9 cellular contexts compared by ENCODE assay signal in the genomic region with DNA sequence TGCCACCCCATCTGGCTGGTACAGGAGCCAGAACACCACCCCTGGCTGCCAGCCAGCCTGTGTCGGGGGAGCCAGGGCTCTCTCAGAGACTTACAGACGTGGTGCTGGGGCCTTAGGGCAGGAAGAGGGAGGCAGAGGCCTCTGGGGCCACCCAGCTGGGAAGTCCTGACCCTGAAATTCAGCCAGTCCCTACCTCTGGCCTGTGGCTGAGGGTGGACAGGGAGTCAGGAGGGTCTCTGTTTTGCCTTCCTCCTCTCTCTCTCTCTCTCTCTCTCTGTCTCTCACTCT. TPM values are rescaled to one million over a fixed set of nuclear protein-coding genes. Genes with fewer than 3 reads are reported as not detected.
DNase-seq lines count a peak whose midpoint lies in the region; ATAC-seq and TF ChIP-seq lines count a peak whose summit lies in the region.
"Had no signal": no experiment of that assay in that cellular context is flagged by ENCODE, and none has a peak within 500 bp of the region (broad histone marks: within the 10 kb centered on the region; RNA-seq: fewer than 3 reads in every experiment).

No MANE protein-coding gene starts in this region.

- peaks cover 22 to 68% (median 36%) of the 10 kb centered on the region in 3 donors for H3K4me1 ChIP-seq in gastroesophageal sphincter

- no peak for TF ChIP-seq CTCF in gastroesophageal sphincter (IDR thresholded peaks at IDR 0.05)

- WGBS in gastroesophageal sphincter (ENCODE audit: low coverage in 1 of 2), 2 donors = no CpG with 5 or more reads among the region's 2 CpGs

- TF ChIP-seq EP300 in gastroesophageal sphincter (IDR thresholded peaks at IDR 0.05) = no peak

- intact Hi-C loops in sciatic nerve (cut with DNase I) = no loop called here

- peak overlapping the region; percentile 85 to 88 (median 86) for H3K27ac ChIP-seq in gastroesophageal sphincter

- H3K27me3 ChIP-seq in gastroesophageal sphincter = no peaks in the 10 kb centered on the region

- H3K4me3 ChIP-seq in gastroesophageal sphincter = no peak overlapping the region

- DNase-seq in Daoy (ENCODE audit: low read depth) (peak; percentile 60), NCI-H774 (lab: John Stamatoyannopoulos, UW) (peak; percentile 37), sciatic nerve (ENCODE audit: low spot score) (peak; percentile 67), HuH-7 (ENCODE audit: low spot score) (no peak), NCI-H526 treated with DMSO at 0.1 percent for 48 hours (lab: John Stamatoyannopoulos, UW) (no peak), NOMO-1 treated with DMSO at 0.1 percent for 48 hours (lab: John Stamatoyannopoulos, UW; ENCODE audit: unreplicated experiment) (no peak)
- DNase-seq: activated CD8-positive, alpha-beta T cell treated with anti-CD3 and anti-CD28 coated beads for 36 hours had no signal

- ATAC-seq in gastroesophageal sphincter (peak; percentile 41), sciatic nerve (peak; percentile 2), HG03342 (IDR thresholded peaks at IDR 0.05; ENCODE audit: unreplicated experiment) (no peak)
- ATAC-seq: activated CD8-positive, alpha-beta T cell treated with anti-CD3 and anti-CD28 coated beads for 36 hours had no signal

- no peak for TF ChIP-seq POLR2A in gastroesophageal sphincter (IDR thresholded peaks at IDR 0.05)

- H3K9me3 ChIP-seq in gastroesophageal sphincter = no peaks in the 10 kb centered on the region

- no peaks in the 10 kb centered on the region for H3K36me3 ChIP-seq in gastroesophageal sphincter

RNA-seq across cellular contexts. Expression of gene CDON, which starts 52.5 kb away (rescaled TPM):
- 2.1 and 2.8 TPM in 2 replicates for total RNA-seq in Daoy (2014; rRNA removed; shearing (Covaris generic))
- total RNA-seq in gastroesophageal sphincter (10 to 100 TPM; 14.2 to 40.9 (median 29.1) TPM), sciatic nerve (29.4 TPM)

Comparison
In these comparisons a context has a peak if more than half of its experiments do, and no peak if none do; other contexts are left out.
1. DNase-seq: peak in Daoy (single experiment), NCI-H774 (single experiment) and sciatic nerve (single experiment); none in HuH-7 (single experiment), NCI-H526 treated with DMSO at 0.1 percent for 48 hours (single experiment) and NOMO-1 treated with DMSO at 0.1 percent for 48 hours (single experiment).